Comparison of ENCODE assay signal across 22 cellular contexts in the genomic region with DNA sequence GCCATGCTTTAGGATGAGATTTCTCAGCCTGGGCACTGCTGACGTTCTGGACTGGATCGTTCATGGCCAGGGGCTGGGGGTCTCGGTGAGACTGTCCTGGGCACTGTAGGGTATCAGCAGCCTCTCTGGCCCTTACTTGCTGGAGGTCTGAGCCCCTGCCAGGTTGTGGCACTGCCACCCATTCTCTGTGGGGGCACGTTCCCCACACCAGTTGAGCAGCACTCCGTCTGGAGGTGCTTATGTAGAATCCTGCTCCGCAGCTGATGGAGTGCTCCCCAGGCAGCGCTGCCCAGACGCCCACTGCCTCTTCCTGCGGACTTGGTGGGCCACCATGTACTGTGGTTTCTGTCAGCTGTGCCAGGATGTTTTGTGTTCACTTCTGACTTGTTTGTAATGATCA. TPM values are rescaled to one million over a fixed set of nuclear protein-coding genes. Genes with fewer than 3 reads are reported as not detected.
"Had no signal": no experiment of that assay in that cellular context is flagged by ENCODE, and none has a peak within 500 bp of the region (broad histone marks: within the 10 kb centered on the region; RNA-seq: fewer than 3 reads in every experiment).

No MANE protein-coding gene starts in this region.

- ATAC-seq: activated CD8-positive, alpha-beta T cell treated with anti-CD3 and anti-CD28 coated beads, Interleukin-2, amount 10 ng/mL, durations not matched to agents 7 days and 5 days; esophagus mucosa; left colon; sciatic nerve; stimulated activated memory B cell treated with anti-CD40 and anti-IgM and Interleukin-4, amounts not matched to agents 10 μg/mL and 1 μg/mL and 100 μg/mL, for 72 hours had no signal

- H3K27me3 ChIP-seq: colonic mucosa, spleen, testis, upper lobe of left lung had no signal

- H3K27ac Mint-ChIP-seq: activated CD4-positive, alpha-beta T cell treated with anti-CD3 and anti-CD28 coated beads, Interleukin-2, amount 10 ng/mL, durations not matched to agents 7 days and 5 days; activated CD8-positive, alpha-beta T cell treated with anti-CD3 and anti-CD28 coated beads, Interleukin-2, amount 10 ng/mL, durations not matched to agents 7 days and 5 days; progenitor cell of endocrine pancreas had no signal

- H3K27me3 Mint-ChIP-seq: activated CD4-positive, alpha-beta T cell treated with anti-CD3 and anti-CD28 coated beads, Interleukin-2, amount 10 ng/mL, durations not matched to agents 7 days and 5 days; activated T-cell treated with anti-CD3 and anti-CD28 coated beads, Interleukin-2, amount 50 U/mL, for 24 hours; progenitor cell of endocrine pancreas; stimulated activated memory B cell treated with anti-CD40 and anti-IgM and Interleukin-4, amounts not matched to agents 10 μg/mL and 1 μg/mL and 100 μg/mL, for 72 hours had no signal

- H3K4me1 ChIP-seq: colonic mucosa had no signal

- H3K9me3 Mint-ChIP-seq: activated CD4-positive, alpha-beta T cell treated with anti-CD3 and anti-CD28 coated beads, Interleukin-2, amount 10 ng/mL, durations not matched to agents 7 days and 5 days; activated T-cell treated with anti-CD3 and anti-CD28 coated beads, Interleukin-2, amount 50 U/mL, for 24 hours; activated T-helper 2 cell treated with anti-CD3 and anti-CD28 coated beads, Interferon-gamma antibody, Interleukin-2, Interleukin-4, amounts not matched to agents 10 μg/mL and 5 μg/mL and 100 μg/mL, durations not matched to agents 14 hours and 24 hours and 36 hours; stimulated activated memory B cell treated with anti-CD40 and anti-IgM and Interleukin-4, amounts not matched to agents 10 μg/mL and 1 μg/mL and 100 μg/mL, for 72 hours had no signal

- H3K4me3 ChIP-seq: colonic mucosa, spleen, testis, upper lobe of left lung had no signal

- H3K4me3 Mint-ChIP-seq: activated CD4-positive, alpha-beta T cell treated with anti-CD3 and anti-CD28 coated beads, Interleukin-2, amount 10 ng/mL, durations not matched to agents 7 days and 5 days; activated CD8-positive, alpha-beta T cell treated with anti-CD3 and anti-CD28 coated beads, Interleukin-2, amount 10 ng/mL, durations not matched to agents 7 days and 5 days; activated T-cell treated with anti-CD3 and anti-CD28 coated beads, Interleukin-2, amount 50 U/mL, for 24 hours; stimulated activated memory B cell treated with anti-CD40 and anti-IgM and Interleukin-4, amounts not matched to agents 10 μg/mL and 1 μg/mL and 100 μg/mL, for 72 hours had no signal

- H3K27ac ChIP-seq: colonic mucosa, testis, upper lobe of left lung had no signal

- H3K9me3 ChIP-seq: colonic mucosa, spleen, testis, upper lobe of left lung had no signal

- DNase-seq: activated CD4-positive, alpha-beta T cell treated with anti-CD3 and anti-CD28 coated beads, Interleukin-2, amount 10 ng/mL, durations not matched to agents 7 days and 5 days; activated CD8-positive, alpha-beta T cell treated with anti-CD3 and anti-CD28 coated beads, Interleukin-2, amount 10 ng/mL, durations not matched to agents 7 days and 5 days; activated naive CD4-positive, alpha-beta T cell treated with Interleukin-2 at 50 U/mL for 16 hours; activated T-cell treated with anti-CD3 and anti-CD28 coated beads, Interleukin-2, amount 50 U/mL, for 24 hours; aorta; colonic mucosa; left colon; mammary epithelial cell; SIG-M5; spleen; stimulated activated CD4-positive, alpha-beta T cell treated with anti-CD3 and anti-CD28 coated beads, Interleukin-4, amount 100 ng/mL, for 4 hours; T-helper 1 cell; T1000; testis; upper lobe of left lung had no signal

RNA-seq across cellular contexts. Expression of a gene that starts 41.2 kb away (rescaled TPM):
- total RNA-seq: activated CD8-positive, alpha-beta T cell treated with anti-CD3 and anti-CD28 coated beads, Interleukin-2, amount 10 ng/mL, durations not matched to agents 7 days and 5 days; esophagus mucosa; mammary epithelial cell; myocyte had no signal
- polyA plus RNA-seq: mammary epithelial cell, neural cell had no signal
